Comparison of ENCODE assay signal across 8 cellular contexts in genomic region chr6:106629859-106630163, GRCh38. TPM values are rescaled to one million over a fixed set of nuclear protein-coding genes. Genes with fewer than 3 reads are reported as not detected.
A peak's percentile ranks its signal among the peaks of the same experiment; 100 is the strongest.
DNase-seq lines count a peak whose midpoint lies in the region; ATAC-seq and TF ChIP-seq lines count a peak whose summit lies in the region.

No MANE protein-coding gene starts in this region.

- no peaks in the 10 kb centered on the region for H4K20me1 ChIP-seq in PC-3 (ENCODE audit: low read length)

- peaks cover 59% of the 10 kb centered on the region for H3K79me2 ChIP-seq in PC-3 (ENCODE audit: low read length)

- H3K9me3 ChIP-seq in PC-3 (ENCODE audit: low read length) (no peaks in the 10 kb centered on the region), esophagus squamous epithelium (no peaks in the 10 kb centered on the region)

- H3K27ac ChIP-seq in PC-3 (ENCODE audit: low read length) (peak overlapping the region; percentile 67), esophagus squamous epithelium (peak overlapping the region; percentile 81 to 88 (median 85))

- H3K4me3 ChIP-seq in GM12875 (ENCODE audit: low read depth, low read length) (peak overlapping the region; percentile 73), PC-3 (ENCODE audit: low read length) (peak overlapping the region; percentile 99), esophagus squamous epithelium (peak overlapping the region; percentile 69 to 87 (median 82)), retinal pigment epithelial cell (ENCODE audit: low read length) (peak overlapping the region; percentile 97)

- H3K9me2 ChIP-seq in PC-3 (replicated peaks; ENCODE audit: low read length), result no peaks in the 10 kb centered on the region

- intact Hi-C loops in PC-3 (cut with micrococcal nuclease), result no loop called here
- intact Hi-C loops in esophagus squamous epithelium (cut with DNase I), result no loop called here

- POLR2A ChIA-PET in PC-3 (lab: Charles Lee; ENCODE audit: unreplicated experiment), result no interaction called here
- POLR2A ChIA-PET in GM10248 (lab: Yijun Ruan, JAX), result no interaction called here

- TF ChIP-seq POLR2A in esophagus squamous epithelium (IDR thresholded peaks at IDR 0.05), result no peak

- CTCF ChIA-PET in PC-3 (lab: Charles Lee) (no interaction called here), GM10248 (lab: Yijun Ruan, JAX) (interaction anchor here (1.0 kb wide), 1 partner anchor 294 kb away, joined by 4 read pairs; no protein-coding TSS in a partner anchor)

- H3F3A ChIP-seq in PC-3 (ENCODE audit: low read length, unreplicated experiment), result no peaks in the 10 kb centered on the region

- TF ChIP-seq CTCF in GM12875 (IDR thresholded peaks at IDR 0.05; ENCODE audit: borderline replicate concordance, insufficient read depth, low read depth, low read length), result no peak
- TF ChIP-seq CTCF in PC-3 (conservative IDR thresholded peaks at IDR 0.05; ENCODE audit: low read depth, low read length), result no peak
- no peak for TF ChIP-seq CTCF in esophagus squamous epithelium (IDR thresholded peaks at IDR 0.05)
- TF ChIP-seq CTCF in retinal pigment epithelial cell (conservative IDR thresholded peaks at IDR 0.05; ENCODE audit: low read depth, low read length), result no peak
- TF ChIP-seq CTCF in GM10248 (IDR thresholded peaks at IDR 0.05; ENCODE audit: control extremely low read depth, extremely low read depth, low read depth, missing control alignments), result no peak

- H3K27me3 ChIP-seq in PC-3 (ENCODE audit: low read length) (no peaks in the 10 kb centered on the region), esophagus squamous epithelium (no peaks in the 10 kb centered on the region)

- TSS peak; percentile 63 for BruUV-seq in PC-3 (replicated peaks; lab: Mats Ljungman, UMichigan)

- no peak for DNase-seq in PC-3
- DNase-seq in esophagus squamous epithelium (lab: John Stamatoyannopoulos, UW), result no peak
- no peak for DNase-seq in retinal pigment epithelial cell (ENCODE audit: low read depth)
- DNase-seq in dedifferentiated amniotic fluid mesenchymal stem cell (ENCODE audit: extremely low spot score), result no peak
- DNase-seq in pons (ENCODE audit: low spot score), result no peak
- DNase-seq in GM10248 (ENCODE audit: extremely low spot score), result no peak
- DNase-seq in NCI-H1930 (lab: John Stamatoyannopoulos, UW), result no peak

- H3K4me1 ChIP-seq in PC-3 (ENCODE audit: insufficient read depth, low read length) (peaks cover 3% of the 10 kb centered on the region), esophagus squamous epithelium (peaks cover 6 to 28% (median 11%) of the 10 kb centered on the region in 3 donors)

- H3K36me3 ChIP-seq in PC-3 (ENCODE audit: low read depth, low read length) (no peaks in the 10 kb centered on the region), esophagus squamous epithelium (no peaks in the 10 kb centered on the region)

- peak overlapping the region; percentile 96 for H2AFZ ChIP-seq in PC-3 (ENCODE audit: low read length)

- no peak for ATAC-seq in PC-3

- peak overlapping the region; percentile 94 for H3K4me2 ChIP-seq in PC-3 (ENCODE audit: low read length)

- peak overlapping the region; percentile 95 for H3K9ac ChIP-seq in PC-3 (ENCODE audit: low read length)

- WGBS in esophagus squamous epithelium, 2 donors, result 0 to 3% methylated on average over 7 of the region's 14 CpGs

RNA-seq across cellular contexts. Expression of gene QRSL1, which starts 0.4 kb away (rescaled TPM):
- total RNA-seq in PC-3 (2014; rRNA removed) (10.0 and 10.6 TPM in 2 replicates), esophagus squamous epithelium (10 to 100 TPM in 2 of 4 donors, 1 to 10 TPM in 2; 4.8 to 11.1 (median 9.3) TPM)

RNA-seq across cellular contexts. Expression of gene RTN4IP1, which starts 0.5 kb away (rescaled TPM):
- 7.3 and 8.6 TPM in 2 replicates for total RNA-seq in PC-3 (2014; rRNA removed)
- total RNA-seq in esophagus squamous epithelium, result 10 to 100 TPM in 1 of 4 donors, 1 to 10 TPM in 3; 1.6 to 11.1 (median 6.0) TPM
